Comparison of ENCODE assay signal across 8 cellular contexts in genomic region chr1:157626099-157626498, GRCh38. TPM values are rescaled to one million over a fixed set of nuclear protein-coding genes. Genes with fewer than 3 reads are reported as not detected.
DNase-seq lines count a peak whose midpoint lies in the region; ATAC-seq, FAIRE-seq and TF ChIP-seq lines count a peak whose summit lies in the region.

No MANE protein-coding gene starts in this region.

- DNase-seq in D721Med (ENCODE audit: insufficient read length, low spot score) (no peak), GM18507 (ENCODE audit: extremely low spot score, insufficient read length, low read depth) (peak; percentile 37), hepatocyte (ENCODE audit: low spot score) (peak; percentile 38), dermis blood vessel endothelial cell (no peak), suprapubic skin (ENCODE audit: low spot score in 2 of 2) (no peak)

- 18% methylated on average over 2 of the region's 2 CpGs for WGBS in hepatocyte (ENCODE audit: low lambda C conversion rate, missing lambda C conversion rate)
- 21% methylated on average over 2 of the region's 2 CpGs for WGBS in suprapubic skin

- no peak overlapping the region for H3K9ac ChIP-seq in Loucy (ENCODE audit: low read depth, low read length, poor library complexity, severe bottlenecking)

- no peaks in the 10 kb centered on the region for H3K27me3 ChIP-seq in Loucy (ENCODE audit: insufficient read depth, low read length, poor library complexity, severe bottlenecking)
- H3K27me3 ChIP-seq in hepatocyte, result peaks cover 5% of the 10 kb centered on the region
- no peaks in the 10 kb centered on the region for H3K27me3 ChIP-seq in suprapubic skin

- no peaks in the 10 kb centered on the region for H3K9me2 ChIP-seq in Loucy (replicated peaks; ENCODE audit: low read depth, low read length)
- H3K9me2 ChIP-seq in hepatocyte (replicated peaks; ENCODE audit: insufficient read depth), result no peaks in the 10 kb centered on the region

- TF ChIP-seq POLR2A in suprapubic skin (IDR thresholded peaks at IDR 0.05), result no peak

- TF ChIP-seq EP300 in suprapubic skin (IDR thresholded peaks at IDR 0.05), result no peak

- no peak overlapping the region for H2AFZ ChIP-seq in Loucy (ENCODE audit: low read length)
- H2AFZ ChIP-seq in hepatocyte, result no peak overlapping the region

- ATAC-seq in HG02870 (IDR thresholded peaks at IDR 0.05; ENCODE audit: unreplicated experiment), result no peak
- ATAC-seq in GM21423 (IDR thresholded peaks at IDR 0.05; ENCODE audit: unreplicated experiment), result no peak

- H3K79me2 ChIP-seq in Loucy (ENCODE audit: insufficient read depth, low read length) (no peaks in the 10 kb centered on the region), hepatocyte (no peaks in the 10 kb centered on the region)

- no peaks in the 10 kb centered on the region for H4K20me1 ChIP-seq in Loucy (ENCODE audit: insufficient read depth, low read length, poor library complexity, severe bottlenecking)
- H4K20me1 ChIP-seq in hepatocyte (ENCODE audit: insufficient read depth, poor library complexity, severe bottlenecking), result no peaks in the 10 kb centered on the region

- H3F3A ChIP-seq in Loucy (ENCODE audit: low read depth), result no peaks in the 10 kb centered on the region

- H3K4me2 ChIP-seq in Loucy (ENCODE audit: low read depth, low read length, poor library complexity, severe bottlenecking) (no peak overlapping the region), hepatocyte (no peak overlapping the region)

- peak; percentile 25 for TF ChIP-seq CTCF in D721Med (IDR thresholded peaks at IDR 0.05; ENCODE audit: insufficient read depth, missing control alignments)
- peak; percentile 93 for TF ChIP-seq CTCF in Loucy (conservative IDR thresholded peaks at IDR 0.05; ENCODE audit: low read length)
- TF ChIP-seq CTCF in hepatocyte (IDR thresholded peaks at IDR 0.05; ENCODE audit: poor library complexity), result peak; percentile 14
- TF ChIP-seq CTCF in suprapubic skin (IDR thresholded peaks at IDR 0.05), result no peak

- no peak overlapping the region for H3K4me3 ChIP-seq in Loucy (ENCODE audit: low read length, poor library complexity, severe bottlenecking)
- no peak overlapping the region for H3K4me3 ChIP-seq in hepatocyte
- no peak overlapping the region for H3K4me3 ChIP-seq in suprapubic skin

- H3K36me3 ChIP-seq in Loucy (ENCODE audit: insufficient read depth, low read length) (no peaks in the 10 kb centered on the region), hepatocyte (replicated peaks; ENCODE audit: insufficient read depth, low read depth) (no peaks in the 10 kb centered on the region), suprapubic skin (no peaks in the 10 kb centered on the region)

- peaks cover 18% of the 10 kb centered on the region for H3K4me1 ChIP-seq in Loucy (ENCODE audit: insufficient read depth, low read length, poor library complexity, severe bottlenecking)
- H3K4me1 ChIP-seq in hepatocyte (ENCODE audit: insufficient read depth), result no peaks in the 10 kb centered on the region
- no peaks in the 10 kb centered on the region for H3K4me1 ChIP-seq in suprapubic skin

- FAIRE-seq in D721Med (lab: Jason Lieb, UNC) (no peak), GM18507 (lab: Jason Lieb, UNC) (peak; percentile 82)

- no peaks in the 10 kb centered on the region for H3K9me3 ChIP-seq in Loucy (ENCODE audit: insufficient read depth, low read depth, low read length)
- H3K9me3 ChIP-seq in hepatocyte (ENCODE audit: low read depth), result no peaks in the 10 kb centered on the region
- no peaks in the 10 kb centered on the region for H3K9me3 ChIP-seq in suprapubic skin

- no peak overlapping the region for H3K27ac ChIP-seq in hepatocyte
- H3K27ac ChIP-seq in suprapubic skin, result no peak overlapping the region

RNA-seq across cellular contexts. Expression of gene FCRL4, which starts 28.2 kb away (rescaled TPM):
- total RNA-seq in hepatocyte (not detected in 2 replicates), dermis blood vessel endothelial cell (not detected in 2 replicates), suprapubic skin (not detected)
- not detected in 2 replicates for polyA plus RNA-seq in hepatocyte

Comparison
In these comparisons a context has a peak if more than half of its experiments do, and no peak if none do; other contexts are left out.
1. DNase-seq: peak in GM18507 (single experiment) and hepatocyte (single experiment); none in D721Med (single experiment), dermis blood vessel endothelial cell (single experiment) and suprapubic skin (0 of 2).
2. CTCF ChIP-seq: peak in D721Med (single experiment), Loucy (single experiment) and hepatocyte (single experiment); none in suprapubic skin (0 of 2).